17 cellular contexts compared by ENCODE assay signal in genomic region chr4:10085828-10086505, GRCh38. TPM values are rescaled to one million over a fixed set of nuclear protein-coding genes. Genes with fewer than 3 reads are reported as not detected.
A peak's percentile ranks its signal among the peaks of the same experiment; 100 is the strongest.
DNase-seq lines count a peak whose midpoint lies in the region; ATAC-seq and TF ChIP-seq lines count a peak whose summit lies in the region.
"Had no signal": no experiment of that assay in that cellular context is flagged by ENCODE, and none has a peak within 500 bp of the region (broad histone marks: within the 10 kb centered on the region; RNA-seq: fewer than 3 reads in every experiment).

No MANE protein-coding gene starts in this region.

- DNase-seq in 8988T (peak; percentile 2), GM23338 (ENCODE audit: low spot score) (no peak), glutamatergic neuron (peak; percentile 2), mesendoderm (no peak)
- DNase-seq in naive thymus-derived CD8-positive, alpha-beta T cell: peak in 1 of 10 donors; percentile 36
- no peak for DNase-seq in activated CD4-positive, alpha-beta T cell treated with anti-CD3 and anti-CD28 coated beads, Interleukin-2, amount 50 U/mL, for 1 hour
- DNase-seq: central memory CD4-positive, alpha-beta T cell; effector memory CD4-positive, alpha-beta T cell; GOT3; hypothalamus; NCI-H1694; SHP77 had no signal

- H3K27ac ChIP-seq in GM23338 (ENCODE audit: low read depth): no peak overlapping the region
- H3K27ac ChIP-seq in mesendoderm (ENCODE audit: low read depth, low read length): no peak overlapping the region
- H3K27ac ChIP-seq: parathyroid adenoma had no signal

- no CpG with 5 or more reads among the region's 23 CpGs for WGBS in mesendoderm (ENCODE audit: extremely low coverage, insufficient coverage, low lambda C conversion rate)

- peaks cover 17% of the 10 kb centered on the region for H3K79me1 ChIP-seq in mesendoderm (ENCODE audit: low read length)

- no peak overlapping the region for H3K56ac ChIP-seq in mesendoderm (ENCODE audit: low read length)

- H3K36me3 Mint-ChIP-seq in GM23338 (ENCODE audit: low read depth) (peaks cover 95% of the 10 kb centered on the region), glutamatergic neuron (ENCODE audit: unreplicated experiment) (no peaks in the 10 kb centered on the region)
- H3K36me3 Mint-ChIP-seq in naive thymus-derived CD8-positive, alpha-beta T cell: peaks cover 0 to 97% (median 15%) of the 10 kb centered on the region in 3 donors
- peaks cover 99% of the 10 kb centered on the region for H3K36me3 Mint-ChIP-seq in activated T-helper 17 cell treated with anti-CD3 and anti-CD28 coated beads, Interleukin-2, amount 50 U/mL, for 72 hours (ENCODE audit: low read depth)
- peaks cover 72% of the 10 kb centered on the region for H3K36me3 Mint-ChIP-seq in stimulated activated memory B cell treated with anti-CD40 and anti-IgM and Interleukin-4, amounts not matched to agents 10 μg/mL and 1 μg/mL and 100 μg/mL, for 72 hours

- POLR2A ChIA-PET in naive thymus-derived CD8-positive, alpha-beta T cell (lab: Charles Lee): no interaction called here

- H3K36me3 ChIP-seq in GM23338 (ENCODE audit: insufficient read depth) (peaks cover 32% of the 10 kb centered on the region), mesendoderm (ENCODE audit: control insufficient read depth, insufficient read depth, low read length) (peaks cover 42% of the 10 kb centered on the region)

- H4K20me1 ChIP-seq in GM23338 (replicated peaks; ENCODE audit: insufficient read depth): peaks cover 13% of the 10 kb centered on the region; the same call in 1 of the 2 replicates

- no peak overlapping the region for H4K8ac ChIP-seq in mesendoderm (ENCODE audit: low read depth, low read length)

- no peak overlapping the region for H3K9ac ChIP-seq in mesendoderm (ENCODE audit: low read length)
- H3K9ac ChIP-seq: parathyroid adenoma had no signal

- TF ChIP-seq CTCF in GM23338 (conservative IDR thresholded peaks at IDR 0.05; ENCODE audit: low read depth in 2 of 2): no peak
- no peak for TF ChIP-seq CTCF in glutamatergic neuron (IDR thresholded peaks at IDR 0.05; ENCODE audit: partially characterized antibody, unreplicated experiment)

- H3K23ac ChIP-seq in mesendoderm (ENCODE audit: low read length): no peak overlapping the region

- H2AFZ ChIP-seq in GM23338: no peak overlapping the region
- H2AFZ ChIP-seq: parathyroid adenoma had no signal

- no peak overlapping the region for H2BK120ac ChIP-seq in mesendoderm (ENCODE audit: low read depth, low read length)

- no peak for ATAC-seq in GM23338
- ATAC-seq in naive thymus-derived CD8-positive, alpha-beta T cell: no peak
- no peak for ATAC-seq in activated T-helper 17 cell treated with anti-CD3 and anti-CD28 coated beads, Interleukin-2, amount 50 U/mL, for 72 hours (replicated peaks)
- ATAC-seq in stimulated activated memory B cell treated with anti-CD40 and anti-IgM and Interleukin-4, amounts not matched to agents 10 μg/mL and 1 μg/mL and 100 μg/mL, for 72 hours: no peak
- ATAC-seq: activated CD4-positive, CD25-positive, alpha-beta regulatory T cell treated with anti-CD3 and anti-CD28 coated beads, Interleukin-2, amount 50 U/mL, for 24 hours; T-helper 17 cell had no signal

- H3K4ac ChIP-seq in mesendoderm (ENCODE audit: low read depth, low read length): no peak overlapping the region

- H2BK5ac ChIP-seq in mesendoderm (ENCODE audit: low read length): no peak overlapping the region

- no peak overlapping the region for H2AK5ac ChIP-seq in mesendoderm (ENCODE audit: low read length)

- H2BK15ac ChIP-seq in mesendoderm (replicated peaks; ENCODE audit: low read depth): no peak overlapping the region

- no peak overlapping the region for H3K18ac ChIP-seq in mesendoderm (ENCODE audit: low read length)

- H3K4me3 Mint-ChIP-seq in GM23338: no peak overlapping the region
- no peak overlapping the region for H3K4me3 Mint-ChIP-seq in glutamatergic neuron (ENCODE audit: unreplicated experiment)
- H3K4me3 Mint-ChIP-seq in naive thymus-derived CD8-positive, alpha-beta T cell: no peak overlapping the region
- H3K4me3 Mint-ChIP-seq in activated T-helper 17 cell treated with anti-CD3 and anti-CD28 coated beads, Interleukin-2, amount 50 U/mL, for 72 hours: no peak overlapping the region
- H3K4me3 Mint-ChIP-seq in stimulated activated memory B cell treated with anti-CD40 and anti-IgM and Interleukin-4, amounts not matched to agents 10 μg/mL and 1 μg/mL and 100 μg/mL, for 72 hours: no peak overlapping the region
- H3K4me3 Mint-ChIP-seq: T-helper 17 cell had no signal

- H3K79me2 ChIP-seq in GM23338 (replicated peaks; ENCODE audit: insufficient read depth) (peaks cover 19% of the 10 kb centered on the region), mesendoderm (ENCODE audit: control insufficient read depth, insufficient read depth, low read length) (peaks cover 7% of the 10 kb centered on the region)
- H3K79me2 ChIP-seq: parathyroid adenoma had no signal

- H3K27me3 ChIP-seq in GM23338 (ENCODE audit: insufficient read depth) (no peaks in the 10 kb centered on the region), mesendoderm (ENCODE audit: insufficient read depth, low read length, poor library complexity) (no peaks in the 10 kb centered on the region)

- H3K9me2 ChIP-seq in GM23338 (ENCODE audit: insufficient read depth): no peaks in the 10 kb centered on the region

- H4K5ac ChIP-seq in mesendoderm (ENCODE audit: low read length): no peak overlapping the region

- no peaks in the 10 kb centered on the region for H3F3A ChIP-seq in GM23338 (replicated peaks; ENCODE audit: low read depth)

- no peak overlapping the region for H3K4me3 ChIP-seq in GM23338
- no peak overlapping the region for H3K4me3 ChIP-seq in mesendoderm (ENCODE audit: low read length)

- H3K27ac Mint-ChIP-seq in GM23338: peak overlapping the region; percentile 76
- no peak overlapping the region for H3K27ac Mint-ChIP-seq in glutamatergic neuron (ENCODE audit: unreplicated experiment)
- peak overlapping the region in 6 of 10 donors; percentile 19 to 84 (median 68) for H3K27ac Mint-ChIP-seq in naive thymus-derived CD8-positive, alpha-beta T cell
- no peak overlapping the region for H3K27ac Mint-ChIP-seq in activated T-helper 17 cell treated with anti-CD3 and anti-CD28 coated beads, Interleukin-2, amount 50 U/mL, for 72 hours
- no peak overlapping the region for H3K27ac Mint-ChIP-seq in stimulated activated memory B cell treated with anti-CD40 and anti-IgM and Interleukin-4, amounts not matched to agents 10 μg/mL and 1 μg/mL and 100 μg/mL, for 72 hours

- H3K4me1 ChIP-seq in GM23338 (ENCODE audit: insufficient read depth) (no peaks in the 10 kb centered on the region), mesendoderm (ENCODE audit: control insufficient read depth, low read depth, low read length) (no peaks in the 10 kb centered on the region)
- H3K4me1 ChIP-seq: parathyroid adenoma had no signal

- H3K4me1 Mint-ChIP-seq in GM23338 (no peaks in the 10 kb centered on the region), glutamatergic neuron (ENCODE audit: low read depth, unreplicated experiment) (peaks cover 5% of the 10 kb centered on the region)
- H3K4me1 Mint-ChIP-seq in naive thymus-derived CD8-positive, alpha-beta T cell: peaks cover 5 to 24% (median 16%) of the 10 kb centered on the region in 4 donors
- no peaks in the 10 kb centered on the region for H3K4me1 Mint-ChIP-seq in activated T-helper 17 cell treated with anti-CD3 and anti-CD28 coated beads, Interleukin-2, amount 50 U/mL, for 72 hours
- H3K4me1 Mint-ChIP-seq in stimulated activated memory B cell treated with anti-CD40 and anti-IgM and Interleukin-4, amounts not matched to agents 10 μg/mL and 1 μg/mL and 100 μg/mL, for 72 hours: no peaks in the 10 kb centered on the region

- H3K4me2 ChIP-seq in GM23338: no peak overlapping the region
- H3K4me2 ChIP-seq in mesendoderm (ENCODE audit: low read length): no peak overlapping the region

- H3K27me3 Mint-ChIP-seq in GM23338 (ENCODE audit: insufficient read depth, low read depth, poor library complexity): peaks cover 7% of the 10 kb centered on the region
- peaks cover 5% of the 10 kb centered on the region for H3K27me3 Mint-ChIP-seq in glutamatergic neuron (ENCODE audit: unreplicated experiment)
- no peaks in the 10 kb centered on the region for H3K27me3 Mint-ChIP-seq in naive thymus-derived CD8-positive, alpha-beta T cell
- H3K27me3 Mint-ChIP-seq in activated T-helper 17 cell treated with anti-CD3 and anti-CD28 coated beads, Interleukin-2, amount 50 U/mL, for 72 hours: no peaks in the 10 kb centered on the region
- H3K27me3 Mint-ChIP-seq in stimulated activated memory B cell treated with anti-CD40 and anti-IgM and Interleukin-4, amounts not matched to agents 10 μg/mL and 1 μg/mL and 100 μg/mL, for 72 hours: no peaks in the 10 kb centered on the region
- H3K27me3 Mint-ChIP-seq: T-helper 17 cell had no signal

- H3K9me3 Mint-ChIP-seq in GM23338 (no peaks in the 10 kb centered on the region), glutamatergic neuron (ENCODE audit: unreplicated experiment) (peaks cover 2% of the 10 kb centered on the region)
- H3K9me3 Mint-ChIP-seq in naive thymus-derived CD8-positive, alpha-beta T cell: no peaks in the 10 kb centered on the region
- H3K9me3 Mint-ChIP-seq in activated T-helper 17 cell treated with anti-CD3 and anti-CD28 coated beads, Interleukin-2, amount 50 U/mL, for 72 hours: no peaks in the 10 kb centered on the region
- no peaks in the 10 kb centered on the region for H3K9me3 Mint-ChIP-seq in stimulated activated memory B cell treated with anti-CD40 and anti-IgM and Interleukin-4, amounts not matched to agents 10 μg/mL and 1 μg/mL and 100 μg/mL, for 72 hours

TF ChIP-seq in GM23338, 12 proteins besides CTCF, POLR2A, EP300 and RAD21 (continues in another document):
- no peak for TF ChIP-seq EZH2 (IDR thresholded peaks at IDR 0.05; ENCODE audit: low read depth, unreplicated experiment)
- TF ChIP-seq ZNF331 (CRISPR knock-in tag; IDR thresholded peaks at IDR 0.05; ENCODE audit: low read depth): no peak

RNA-seq across cellular contexts. Expression of gene WDR1, which starts 30.6 kb away (rescaled TPM):
- total RNA-seq in GM23338 (2014; rRNA removed; shearing (Covaris generic)): 233 and 248 TPM in 2 replicates
- 90.9 and 93.2 TPM in 2 replicates for polyA plus RNA-seq in GM23338 (2016; fragmentation: Nextera tagmentation; extraction: Ambion mirVana)
- 161 TPM for total RNA-seq in glutamatergic neuron (ENCODE audit: unreplicated experiment)
- 100 to 1,000 TPM; 295 to 300 TPM for total RNA-seq in naive thymus-derived CD8-positive, alpha-beta T cell
- 100 to 1,000 TPM; 304 to 378 (median 322) TPM for polyA plus RNA-seq in naive thymus-derived CD8-positive, alpha-beta T cell
- 100 to 1,000 TPM; 401 to 630 TPM for total RNA-seq in activated T-helper 17 cell treated with anti-CD3 and anti-CD28 coated beads, Interleukin-2, amount 50 U/mL, for 72 hours
- 261 TPM for polyA plus RNA-seq in mesendoderm (2013, experiment 1 of 2)
- 261 TPM for polyA plus RNA-seq in mesendoderm (2013, experiment 2 of 2)

Comparison
In these comparisons a context has a peak if more than half of its experiments do, and no peak if none do; other contexts are left out.
1. DNase-seq: peak in 8988T (single experiment) and glutamatergic neuron (single experiment); none in GM23338 (single experiment), activated CD4-positive, alpha-beta T cell treated with anti-CD3 and anti-CD28 coated beads, Interleukin-2, amount 50 U/mL, for 1 hour (single experiment) and mesendoderm (single experiment).
2. H3K27ac Mint-ChIP-seq: peak in GM23338 (single experiment) and naive thymus-derived CD8-positive, alpha-beta T cell (6 of 10); none in glutamatergic neuron (single experiment), activated T-helper 17 cell treated with anti-CD3 and anti-CD28 coated beads, Interleukin-2, amount 50 U/mL, for 72 hours (single experiment) and stimulated activated memory B cell treated with anti-CD40 and anti-IgM and Interleukin-4, amounts not matched to agents 10 μg/mL and 1 μg/mL and 100 μg/mL, for 72 hours (single experiment).